Comparison of ENCODE assay signal across 8 cellular contexts in the genomic region with DNA sequence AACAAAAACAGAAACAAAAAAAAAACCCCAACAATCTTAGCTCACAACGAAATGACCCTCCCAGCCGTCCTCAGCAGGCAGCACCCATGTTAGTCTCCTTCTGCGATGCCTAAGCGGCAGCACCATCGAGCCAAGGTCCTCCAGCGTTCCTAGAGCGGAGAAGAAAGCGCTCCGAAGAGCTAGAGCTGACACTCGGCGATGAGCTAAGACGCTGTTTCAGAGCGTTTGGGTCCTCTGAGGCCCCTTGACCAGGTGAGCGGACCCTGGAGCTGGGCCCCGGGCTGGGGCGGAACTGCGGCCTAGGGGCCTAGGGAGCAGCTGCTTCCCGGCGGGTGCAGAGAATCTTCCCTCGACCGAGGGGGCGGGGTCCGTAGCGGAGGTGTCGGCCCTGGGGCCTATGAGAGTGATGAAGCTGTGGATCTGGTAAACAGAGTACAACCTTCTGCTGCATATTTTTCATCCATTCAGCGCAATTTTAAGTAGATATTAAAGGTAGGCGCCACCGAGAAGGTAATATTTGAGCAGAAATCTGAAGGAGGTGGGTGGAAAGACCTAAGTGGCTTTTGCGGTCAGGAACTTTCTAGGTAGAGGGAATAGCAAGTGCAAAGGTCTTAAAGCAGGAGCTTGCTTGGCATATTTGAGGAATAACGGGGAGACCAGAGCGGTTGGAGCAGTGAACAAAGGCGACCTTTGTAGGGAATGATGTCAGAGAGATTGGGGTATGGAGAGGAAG.
A peak's percentile ranks its signal among the peaks of the same experiment; 100 is the strongest.
DNase-seq lines count a peak whose midpoint lies in the region; ATAC-seq and TF ChIP-seq lines count a peak whose summit lies in the region.

A gene (plus strand): TSS at position 182 of the 733 bp plus-strand sequence. CDS start 4,777 bp downstream, outside the sequence.

- peak; percentile 96 for ATAC-seq in GM19023 (IDR thresholded peaks at IDR 0.05; ENCODE audit: unreplicated experiment)
- ATAC-seq in HG03175 (IDR thresholded peaks at IDR 0.05; ENCODE audit: unreplicated experiment) = peak; percentile 93

- TF ChIP-seq CTCF in AG10803 (conservative IDR thresholded peaks at IDR 0.05; ENCODE audit: low read length) = no peak

- peak within 1 kb of the TSS; percentile 79 for H3K4me3 ChIP-seq in AG10803 (ENCODE audit: low read length)

- DNase-seq in AG10803 (ENCODE audit: low read depth) (peak; percentile 86), NCI-H2227 treated with DMSO at 0.1 percent for 48 hours (lab: John Stamatoyannopoulos, UW) (peak; percentile 93), cerebellar cortex (ENCODE audit: low spot score) (peak; percentile 93), iris pigment epithelial cell (ENCODE audit: low read depth) (peak; percentile 88)
- DNase-seq in activated CD4-positive, CD25-positive, alpha-beta regulatory T cell treated with anti-CD3 and anti-CD28 coated beads, Interleukin-2, amount 50 U/mL, for 16 hours (ENCODE audit: low read depth, low spot score) = peak; percentile 67
- DNase-seq in stimulated activated CD4-positive, alpha-beta T cell treated with anti-CD3 and anti-CD28 coated beads, Interleukin-12 subunit alpha, Interleukin-12 subunit beta, amount 100 ng/mL, for 24 hours (ENCODE audit: low read depth in 2 of 2) = peak; percentile 66 to 77

Comparison
In these comparisons a context has a peak if more than half of its experiments do, and no peak if none do; other contexts are left out.
1. Peak in every context shown above with its lines: DNase-seq, ATAC-seq and H3K4me3 ChIP-seq.